8 cellular contexts compared by ENCODE assay signal in genomic region chr5:154849791-154850201, GRCh38. TPM values are rescaled to one million over a fixed set of nuclear protein-coding genes. Genes with fewer than 3 reads are reported as not detected.
DNase-seq lines count a peak whose midpoint lies in the region; ATAC-seq, FAIRE-seq and TF ChIP-seq lines count a peak whose summit lies in the region.

No MANE protein-coding gene starts in this region.

- H3K27ac ChIP-seq in endothelial cell of umbilical vein (ENCODE audit: insufficient read depth, low read depth, low read length) (no peak overlapping the region), mucosa of rectum (ENCODE audit: low read depth in 2 of 2, low read length in 2 of 2) (peak overlapping the region; percentile 50 to 57), upper lobe of right lung (peak overlapping the region; percentile 85)

- POLR2A ChIA-PET in endothelial cell of umbilical vein (lab: Charles Lee) = no interaction called here

- peaks cover 16% of the 10 kb centered on the region for H3K4me1 ChIP-seq in endothelial cell of umbilical vein (ENCODE audit: control insufficient read depth, extremely low read depth, insufficient read depth, low read length)
- H3K4me1 ChIP-seq in mucosa of rectum (ENCODE audit: control insufficient read depth in 2 of 2, insufficient read depth in 2 of 2, low read length in 2 of 2) = no peaks in the 10 kb centered on the region
- H3K4me1 ChIP-seq in upper lobe of right lung = peaks cover 24% of the 10 kb centered on the region

- no peaks in the 10 kb centered on the region for H4K20me1 ChIP-seq in endothelial cell of umbilical vein (replicated peaks; ENCODE audit: control insufficient read depth, extremely low read depth, insufficient read depth, low read length)

- intact Hi-C loops in activated CD4-positive, alpha-beta T cell treated with anti-CD3 and anti-CD28 coated beads, Interleukin-2, amount 10 ng/mL, durations not matched to agents 24 days and 14 days (cut with micrococcal nuclease) = loop anchor here (10.0 kb wide), 1 partner anchor 655 kb away; the partner anchor contains the start of gene GALNT10
- intact Hi-C loops in endothelial cell of umbilical vein (cut with micrococcal nuclease) (loop anchor here (10.0 kb wide), 2 partner anchors 405 to 565 kb away; partner anchors contain the start of gene SAP30L), upper lobe of right lung (cut with DNase I) (no loop called here)

- no peak for DNase-seq in activated CD4-positive, alpha-beta T cell treated with anti-CD3 and anti-CD28 coated beads, Interleukin-2, amount 10 ng/mL, durations not matched to agents 24 days and 14 days
- DNase-seq in activated CD4-positive, alpha-beta T cell treated with anti-CD3 and anti-CD28 coated beads, Interleukin-2, amount 50 U/mL, for 1 hour = no peak
- DNase-seq in endothelial cell of umbilical vein (ENCODE audit: low read depth, low spot score) = no peak
- DNase-seq in upper lobe of right lung = no peak
- no peak for DNase-seq in NCI-H226
- no peak for DNase-seq in SW 1271 (lab: John Stamatoyannopoulos, UW)

- no peak for TF ChIP-seq CTCF in endothelial cell of umbilical vein (IDR thresholded peaks at IDR 0.05; ENCODE audit: extremely low read depth in 1 of 2, insufficient read depth in 1 of 2, low read depth in 1 of 2, low read length in 2 of 2)
- TF ChIP-seq CTCF in upper lobe of right lung (IDR thresholded peaks at IDR 0.05) = no peak

- H3K36me3 Mint-ChIP-seq in activated CD4-positive, alpha-beta T cell treated with anti-CD3 and anti-CD28 coated beads, Interleukin-2, amount 10 ng/mL, durations not matched to agents 24 days and 14 days (ENCODE audit: low read depth) = peaks cover 4% of the 10 kb centered on the region

- dilution Hi-C loops in endothelial cell of umbilical vein (cut with MboI; ENCODE audit: extremely low pct_ligation_motif_present, low sequenced_read_pairs) = no loop called here

- TSS peak; percentile 34 for BruUV-seq in endothelial cell of umbilical vein (replicated peaks; lab: Mats Ljungman, UMichigan)

- peak; percentile 58 for ATAC-seq in upper lobe of right lung
- ATAC-seq in HG03460 (IDR thresholded peaks at IDR 0.05; ENCODE audit: unreplicated experiment) = no peak

- no peaks in the 10 kb centered on the region for H3K79me2 ChIP-seq in endothelial cell of umbilical vein (ENCODE audit: control insufficient read depth, insufficient read depth, low read length)

- peak overlapping the region; percentile 45 for H3K27ac Mint-ChIP-seq in activated CD4-positive, alpha-beta T cell treated with anti-CD3 and anti-CD28 coated beads, Interleukin-2, amount 10 ng/mL, durations not matched to agents 24 days and 14 days

- no peak for FAIRE-seq in endothelial cell of umbilical vein (lab: Jason Lieb, UNC)

- peak overlapping the region; percentile 24 for H3K9ac ChIP-seq in endothelial cell of umbilical vein (replicated peaks; ENCODE audit: extremely low read depth, insufficient read depth, low read length)
- peak overlapping the region in 1 of 2 donors; percentile 33 for H3K9ac ChIP-seq in mucosa of rectum (ENCODE audit: low read depth in 1 of 2, low read length in 2 of 2)

- H3K27me3 ChIP-seq in endothelial cell of umbilical vein (ENCODE audit: control insufficient read depth in 2 of 2, insufficient read depth in 2 of 2, low read length in 2 of 2) (no peaks in the 10 kb centered on the region), mucosa of rectum (ENCODE audit: control insufficient read depth in 2 of 2, insufficient read depth in 2 of 2, low read length in 2 of 2) (no peaks in the 10 kb centered on the region), upper lobe of right lung (no peaks in the 10 kb centered on the region)

- H2AFZ ChIP-seq in endothelial cell of umbilical vein (ENCODE audit: low read depth, low read length) = peak overlapping the region; percentile 66

- H3K27me3 Mint-ChIP-seq in activated CD4-positive, alpha-beta T cell treated with anti-CD3 and anti-CD28 coated beads, Interleukin-2, amount 10 ng/mL, durations not matched to agents 24 days and 14 days = peaks cover 2% of the 10 kb centered on the region

- CTCF ChIA-PET in endothelial cell of umbilical vein (lab: Charles Lee) = interaction anchor here (1.4 to 1.7 kb wide), 2 partner anchors 9 to 199 kb away, joined by 6 to 9 read pairs; no protein-coding TSS in a partner anchor

- peaks cover 16% of the 10 kb centered on the region for H3K4me1 Mint-ChIP-seq in activated CD4-positive, alpha-beta T cell treated with anti-CD3 and anti-CD28 coated beads, Interleukin-2, amount 10 ng/mL, durations not matched to agents 24 days and 14 days

- no peak overlapping the region for H3K4me3 Mint-ChIP-seq in activated CD4-positive, alpha-beta T cell treated with anti-CD3 and anti-CD28 coated beads, Interleukin-2, amount 10 ng/mL, durations not matched to agents 24 days and 14 days

- no peak for TF ChIP-seq POLR2A in endothelial cell of umbilical vein (IDR thresholded peaks at IDR 0.05; ENCODE audit: low read depth, low read length)

- H3K9me1 ChIP-seq in endothelial cell of umbilical vein (replicated peaks; ENCODE audit: control insufficient read depth, extremely low read depth, insufficient read depth, low read length) = no peaks in the 10 kb centered on the region

- peak overlapping the region; percentile 52 for H3K4me2 ChIP-seq in endothelial cell of umbilical vein (ENCODE audit: insufficient read depth, low read length)

- H3K36me3 ChIP-seq in endothelial cell of umbilical vein (ENCODE audit: control insufficient read depth in 2 of 2, extremely low read depth in 1 of 2, insufficient read depth in 2 of 2, low read length in 2 of 2) = no peaks in the 10 kb centered on the region
- H3K36me3 ChIP-seq in mucosa of rectum (ENCODE audit: control insufficient read depth in 2 of 2, insufficient read depth in 2 of 2, low read length in 2 of 2) = no peaks in the 10 kb centered on the region
- H3K36me3 ChIP-seq in upper lobe of right lung = no peaks in the 10 kb centered on the region

- H3K9me3 Mint-ChIP-seq in activated CD4-positive, alpha-beta T cell treated with anti-CD3 and anti-CD28 coated beads, Interleukin-2, amount 10 ng/mL, durations not matched to agents 24 days and 14 days = no peaks in the 10 kb centered on the region

- H3K9me3 ChIP-seq in endothelial cell of umbilical vein (replicated peaks; ENCODE audit: control insufficient read depth, insufficient read depth, low read length) (no peaks in the 10 kb centered on the region), mucosa of rectum (ENCODE audit: control insufficient read depth in 2 of 2, low read length in 2 of 2) (no peaks in the 10 kb centered on the region), upper lobe of right lung (no peaks in the 10 kb centered on the region)

- H3K4me3 ChIP-seq in endothelial cell of umbilical vein (replicated peaks in 1 of 3; ENCODE audit: insufficient read depth in 1 of 3, low read depth in 1 of 3, low read length in 3 of 3) (peak overlapping the region in 2 of 3 experiments; percentile 42 to 59), mucosa of rectum (ENCODE audit: low read length in 2 of 2) (peak overlapping the region; percentile 62 to 67), upper lobe of right lung (peak overlapping the region; percentile 65)

TF ChIP-seq in endothelial cell of umbilical vein, 7 proteins besides CTCF, POLR2A, EP300 and RAD21:
- TF ChIP-seq EZH2 (IDR thresholded peaks at IDR 0.05; ENCODE audit: borderline replicate concordance, low read depth, low read length, severe bottlenecking) (no peak), JUN (IDR thresholded peaks at IDR 0.05; ENCODE audit: borderline replicate concordance, insufficient read depth, insufficient read length, low read depth) (no peak), FOS (IDR thresholded peaks at IDR 0.05; ENCODE audit: borderline replicate concordance, insufficient read depth, low read length) (no peak)

RNA-seq across cellular contexts. Expression of gene FAXDC2, which starts 0.6 kb away (rescaled TPM):
- not detected in 2 replicates for total RNA-seq in activated CD4-positive, alpha-beta T cell treated with anti-CD3 and anti-CD28 coated beads, Interleukin-2, amount 10 ng/mL, durations not matched to agents 24 days and 14 days
- total RNA-seq in endothelial cell of umbilical vein (5.8 and 8.3 TPM in 2 replicates), upper lobe of right lung (79.0 TPM)
- 12.0 and 13.4 TPM in 2 replicates for polyA plus RNA-seq in endothelial cell of umbilical vein
- 6.5 and 6.9 TPM in 2 replicates for polyA plus RNA-seq in endothelial cell of umbilical vein (2011; cell fraction: cytosol; rRNA removed)
- 11.8 and 15.0 TPM in 2 replicates for polyA plus RNA-seq in endothelial cell of umbilical vein (2011; cell fraction: nucleus; rRNA removed)
- 3.4 and 4.9 TPM in 2 replicates for polyA plus RNA-seq in endothelial cell of umbilical vein (2012)
- 23.7 and 32.5 TPM in 2 replicates for polyA minus RNA-seq in endothelial cell of umbilical vein
- not detected for polyA minus RNA-seq in endothelial cell of umbilical vein (2011; cell fraction: cytosol; rRNA and poly(A)+ RNA removed)
- 10.7 and 12.4 TPM in 2 replicates for polyA minus RNA-seq in endothelial cell of umbilical vein (2011; cell fraction: nucleus; rRNA and poly(A)+ RNA removed)

RNA-seq across cellular contexts. Expression of gene CNOT8, which starts 8.6 kb away (rescaled TPM):
- total RNA-seq in activated CD4-positive, alpha-beta T cell treated with anti-CD3 and anti-CD28 coated beads, Interleukin-2, amount 10 ng/mL, durations not matched to agents 24 days and 14 days = 52.7 and 57.4 TPM in 2 replicates
- 53.7 and 57.0 TPM in 2 replicates for total RNA-seq in endothelial cell of umbilical vein
- 34.6 and 42.6 TPM in 2 replicates for polyA plus RNA-seq in endothelial cell of umbilical vein
- polyA plus RNA-seq in endothelial cell of umbilical vein (2011; cell fraction: cytosol; rRNA removed) = 47.8 and 48.2 TPM in 2 replicates
- polyA plus RNA-seq in endothelial cell of umbilical vein (2011; cell fraction: nucleus; rRNA removed) = 56.0 and 61.1 TPM in 2 replicates
- polyA plus RNA-seq in endothelial cell of umbilical vein (2012) = 40.6 and 55.9 TPM in 2 replicates
- 62.7 and 64.2 TPM in 2 replicates for polyA minus RNA-seq in endothelial cell of umbilical vein
- polyA minus RNA-seq in endothelial cell of umbilical vein (2011; cell fraction: cytosol; rRNA and poly(A)+ RNA removed) = 32.9 TPM
- 23.5 and 24.0 TPM in 2 replicates for polyA minus RNA-seq in endothelial cell of umbilical vein (2011; cell fraction: nucleus; rRNA and poly(A)+ RNA removed)
- total RNA-seq in upper lobe of right lung = 101 TPM
